11 cellular contexts compared by ENCODE assay signal in genomic region chr2:37020212-37020886, GRCh38. TPM values are rescaled to one million over a fixed set of nuclear protein-coding genes. Genes with fewer than 3 reads are reported as not detected.
DNase-seq lines count a peak whose midpoint lies in the region; ATAC-seq and TF ChIP-seq lines count a peak whose summit lies in the region.
"Had no signal": no experiment of that assay in that cellular context is flagged by ENCODE, and none has a peak within 500 bp of the region (broad histone marks: within the 10 kb centered on the region; RNA-seq: fewer than 3 reads in every experiment).

No MANE protein-coding gene starts in this region.

- peaks cover 70% of the 10 kb centered on the region for H3K36me3 ChIP-seq in adipocyte (ENCODE audit: control insufficient read depth, insufficient read depth, low read length, severe bottlenecking)
- H3K36me3 ChIP-seq in heart right ventricle: peaks cover 0 to 100% (median 21%) of the 10 kb centered on the region in 9 donors
- peaks cover 3 to 66% of the 10 kb centered on the region in 2 donors for H3K36me3 ChIP-seq in psoas muscle (ENCODE audit: insufficient read depth in 1 of 2, low read depth in 1 of 2)
- peaks cover 71% of the 10 kb centered on the region for H3K36me3 ChIP-seq in OCI-LY7 (ENCODE audit: insufficient read depth, low read length)

- WGBS in heart right ventricle, 2 donors: 21 to 32% methylated on average over 5 of the region's 5 CpGs
- 20 to 29% (median 23%) methylated on average over 5 of the region's 5 CpGs for WGBS in psoas muscle, 3 donors

- intact Hi-C loops in heart right ventricle (cut with DNase I) (no loop called here), psoas muscle (cut with DNase I) (loop anchor here in 1 of 2 donors (10.0 kb wide), 1 partner anchor 236 kb away; no protein-coding TSS in a partner anchor), OCI-LY7 (cut with micrococcal nuclease; ENCODE audit: unreplicated experiment) (loop anchor here (10.0 kb wide), 1 partner anchor 236 kb away; no protein-coding TSS in a partner anchor)

- BruUV-seq in OCI-LY7 (replicated peaks; lab: Mats Ljungman, UMichigan): no TSS peak

- DNase-seq in AG08396 (ENCODE audit: low spot score): peak; percentile 82
- peak; percentile 68 for DNase-seq in adipocyte (ENCODE audit: low read depth)
- DNase-seq in heart right ventricle: peak; percentile 78 to 89
- DNase-seq in psoas muscle: peak; percentile 72 to 87
- DNase-seq in DMS153 (lab: John Stamatoyannopoulos, UW): no peak
- DNase-seq in OCI-LY7 (ENCODE audit: low spot score): no peak
- no peak for DNase-seq in GDM1 (lab: John Stamatoyannopoulos, UW)
- no peak for DNase-seq in NCI-H2029 (lab: John Stamatoyannopoulos, UW)
- DNase-seq: activated CD8-positive, alpha-beta memory T cell treated with anti-CD3 and anti-CD28 coated beads, Interleukin-2, amount 50 U/mL, for 48 hours; posterior cingulate gyrus; T-helper 9 cell had no signal

- no peak overlapping the region for H3K4me2 ChIP-seq in OCI-LY7 (ENCODE audit: low read length)

- no peaks in the 10 kb centered on the region for H3K27me3 ChIP-seq in adipocyte (replicated peaks; ENCODE audit: control insufficient read depth, insufficient read depth, low read length)
- no peaks in the 10 kb centered on the region for H3K27me3 ChIP-seq in heart right ventricle
- no peaks in the 10 kb centered on the region for H3K27me3 ChIP-seq in psoas muscle (ENCODE audit: insufficient read depth in 3 of 3, low read length in 2 of 3)

- H3K4me3 ChIP-seq in adipocyte (ENCODE audit: low read length) (peak overlapping the region; percentile 50), heart right ventricle (no peak overlapping the region), psoas muscle (no peak overlapping the region), OCI-LY7 (ENCODE audit: low read depth, low read length, poor library complexity, severe bottlenecking) (no peak overlapping the region)

- H3K79me2 ChIP-seq in OCI-LY7 (ENCODE audit: insufficient read depth, low read depth, low read length): no peaks in the 10 kb centered on the region

- H4K20me1 ChIP-seq in OCI-LY7 (ENCODE audit: insufficient read depth, low read length): no peaks in the 10 kb centered on the region

- H2AFZ ChIP-seq in OCI-LY7 (ENCODE audit: low read length): no peak overlapping the region

- H3K27ac ChIP-seq in heart right ventricle (peak overlapping the region; percentile 65 to 92 (median 82)), psoas muscle (peak overlapping the region; percentile 62), OCI-LY7 (ENCODE audit: low read depth, low read length, poor library complexity, severe bottlenecking) (no peak overlapping the region)

- ATAC-seq in heart right ventricle: peak; percentile 91 to 95 (median 94)
- ATAC-seq in psoas muscle: peak; percentile 90 to 97 (median 96)

- H3K4me1 ChIP-seq in adipocyte (ENCODE audit: control insufficient read depth, insufficient read depth, low read length) (peaks cover 20% of the 10 kb centered on the region), heart right ventricle (peaks cover 5 to 32% (median 15%) of the 10 kb centered on the region in 9 donors), psoas muscle (peaks cover 15% of the 10 kb centered on the region), OCI-LY7 (ENCODE audit: insufficient read depth, low read length, poor library complexity, severe bottlenecking) (no peaks in the 10 kb centered on the region)

- no peak overlapping the region for H3K9ac ChIP-seq in adipocyte (ENCODE audit: low read length)

- POLR2A ChIA-PET in OCI-LY7 (lab: Charles Lee): no interaction called here

- TF ChIP-seq CTCF in heart right ventricle (IDR thresholded peaks at IDR 0.05) (no peak), psoas muscle (IDR thresholded peaks at IDR 0.05) (no peak), OCI-LY7 (conservative IDR thresholded peaks at IDR 0.05; ENCODE audit: low read length) (no peak)

- H3K9me2 ChIP-seq in OCI-LY7 (ENCODE audit: insufficient read depth, low read length): no peaks in the 10 kb centered on the region

- CTCF ChIA-PET in OCI-LY7 (lab: Charles Lee; ENCODE audit: unreplicated experiment): no interaction called here

- H3K9me3 ChIP-seq in adipocyte (ENCODE audit: control insufficient read depth, low read length): no peaks in the 10 kb centered on the region
- no peaks in the 10 kb centered on the region for H3K9me3 ChIP-seq in heart right ventricle
- H3K9me3 ChIP-seq in psoas muscle: no peaks in the 10 kb centered on the region
- no peaks in the 10 kb centered on the region for H3K9me3 ChIP-seq in OCI-LY7 (ENCODE audit: low read length)

RNA-seq across cellular contexts. Expression of gene STRN, which starts 54.0 kb away (rescaled TPM):
- total RNA-seq in heart right ventricle: 100 to 1,000 TPM in 2 of 10 donors, 10 to 100 TPM in 8; 37.0 to 102 (median 67.8) TPM
- 10 to 100 TPM in 1 of 2 donors, 1 to 10 TPM in 1; 8.6 to 12.2 TPM for polyA plus RNA-seq in heart right ventricle
- total RNA-seq in psoas muscle: 10 to 100 TPM; 28.1 to 41.4 (median 29.5) TPM
- 10 to 100 TPM; 12.7 to 48.5 (median 27.6) TPM for polyA plus RNA-seq in psoas muscle
- total RNA-seq in OCI-LY7 (2014; rRNA removed; shearing (Covaris generic)): 16.0 and 16.1 TPM in 2 replicates
- 32.6 and 33.9 TPM in 2 replicates for total RNA-seq in OCI-LY7 (2022)

Comparison
In these comparisons a context has a peak if more than half of its experiments do, and no peak if none do; other contexts are left out.
1. DNase-seq: peak in AG08396 (single experiment), adipocyte (single experiment), heart right ventricle (2 of 2) and psoas muscle (2 of 2); none in DMS153 (single experiment), OCI-LY7 (single experiment), GDM1 (single experiment) and NCI-H2029 (single experiment).